8 cellular contexts compared by ENCODE assay signal in genomic region chr10:79444243-79445119, GRCh38. TPM values are rescaled to one million over a fixed set of nuclear protein-coding genes. Genes with fewer than 3 reads are reported as not detected.
DNase-seq lines count a peak whose midpoint lies in the region; ATAC-seq and TF ChIP-seq lines count a peak whose summit lies in the region.

No MANE protein-coding gene starts in this region.

- no peaks in the 10 kb centered on the region for H3K9me3 Mint-ChIP-seq in central memory CD8-positive, alpha-beta T cell

- peak; percentile 64 for DNase-seq in Daoy (ENCODE audit: low read depth)
- DNase-seq in Kasumi-1 (lab: John Stamatoyannopoulos, UW): peak; percentile 64 to 74
- no peak for DNase-seq in central memory CD8-positive, alpha-beta T cell (ENCODE audit: low spot score in 2 of 2)
- DNase-seq in left colon: peak; percentile 53 to 59
- peak; percentile 22 for DNase-seq in stimulated activated CD4-positive, alpha-beta T cell treated with anti-CD3 and anti-CD28 coated beads, Interleukin-2, amount 100 ng/mL, for 4 hours (ENCODE audit: low read depth)
- no peak for DNase-seq in DMS153 (lab: John Stamatoyannopoulos, UW)

- H3K36me3 Mint-ChIP-seq in central memory CD8-positive, alpha-beta T cell (ENCODE audit: insufficient read depth): peaks cover 8% of the 10 kb centered on the region

- peak overlapping the region; percentile 75 for H3K27ac Mint-ChIP-seq in central memory CD8-positive, alpha-beta T cell (ENCODE audit: low read depth)

- H3K27me3 Mint-ChIP-seq in central memory CD8-positive, alpha-beta T cell: no peaks in the 10 kb centered on the region

- intact Hi-C loops in left colon (cut with DNase I, micrococcal nuclease): no loop called here

- H3K4me3 Mint-ChIP-seq in central memory CD8-positive, alpha-beta T cell: peak overlapping the region; percentile 89

- peaks cover 23% of the 10 kb centered on the region for H3K4me1 Mint-ChIP-seq in central memory CD8-positive, alpha-beta T cell

- peak overlapping the region; percentile 55 for H3K27ac ChIP-seq in VCaP

- peak; percentile 33 for ATAC-seq in GM21737 (IDR thresholded peaks at IDR 0.05; ENCODE audit: unreplicated experiment)
- ATAC-seq in central memory CD8-positive, alpha-beta T cell (replicated peaks; ENCODE audit: extremely low read depth, poor library complexity, severe bottlenecking): peak; percentile 31
- ATAC-seq in left colon: peak; percentile 29

- no peak for TF ChIP-seq CTCF in VCaP (conservative IDR thresholded peaks at IDR 0.05)

RNA-seq across cellular contexts. Expression of gene ZCCHC24, which starts 0.9 kb away (rescaled TPM):
- total RNA-seq in Daoy (2014; rRNA removed; shearing (Covaris generic)): 3.0 and 4.3 TPM in 2 replicates
- total RNA-seq in left colon: 10 to 100 TPM in 1 of 2 donors, 1 to 10 TPM in 1; 5.3 to 18.4 TPM

Comparison
In these comparisons a context has a peak if more than half of its experiments do, and no peak if none do; other contexts are left out.
1. DNase-seq: peak in Daoy (single experiment), Kasumi-1 (2 of 2), left colon (2 of 2) and stimulated activated CD4-positive, alpha-beta T cell treated with anti-CD3 and anti-CD28 coated beads, Interleukin-2, amount 100 ng/mL, for 4 hours (single experiment); none in central memory CD8-positive, alpha-beta T cell (0 of 2) and DMS153 (single experiment).
2. Peak in every context shown above with its lines, with median percentiles within 50 percentile points of each other: ATAC-seq.